Comparison of ENCODE assay signal across 23 cellular contexts in the genomic region with DNA sequence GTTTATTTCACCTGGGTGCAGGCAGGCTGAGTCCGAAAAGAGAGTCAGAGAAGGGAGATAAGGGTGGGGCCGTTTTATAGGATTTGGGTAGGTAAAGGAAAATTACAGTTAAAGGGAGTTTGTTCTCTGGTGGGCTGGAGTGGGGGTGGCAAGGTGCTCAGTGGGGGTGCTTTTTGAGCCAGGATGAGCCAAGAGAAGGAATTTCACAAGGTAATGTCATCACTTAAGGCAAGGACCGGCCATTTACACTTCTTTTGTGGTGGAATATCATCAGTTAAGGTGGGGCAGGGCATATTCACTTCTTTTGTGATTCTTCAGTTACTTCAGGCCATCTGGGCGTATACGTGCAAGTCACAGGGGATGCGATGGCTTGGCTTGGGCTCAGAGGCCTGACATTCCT. TPM values are rescaled to one million over a fixed set of nuclear protein-coding genes. Genes with fewer than 3 reads are reported as not detected.
"Had no signal": no experiment of that assay in that cellular context is flagged by ENCODE, and none has a peak within 500 bp of the region (broad histone marks: within the 10 kb centered on the region; RNA-seq: fewer than 3 reads in every experiment).

No MANE protein-coding gene starts in this region.

RNA-seq across cellular contexts. Expression of gene SCGB3A2, which starts 8.6 kb away (rescaled TPM):
- total RNA-seq: activated CD4-positive, alpha-beta memory T cell treated with anti-CD3 and anti-CD28 coated beads for 36 hours; activated CD4-positive, alpha-beta T cell treated with anti-CD3 and anti-CD28 coated beads for 36 hours; activated CD4-positive, alpha-beta T cell treated with anti-CD3 and anti-CD28 coated beads, Interleukin-2, amount 10 ng/mL, durations not matched to agents 24 days and 14 days; activated CD8-positive, alpha-beta memory T cell treated with anti-CD3 and anti-CD28 coated beads for 36 hours; activated CD8-positive, alpha-beta memory T cell treated with anti-CD3 and anti-CD28 coated beads, Interleukin-2, amount 10 ng/mL, durations not matched to agents 7 days and 5 days; activated CD8-positive, alpha-beta T cell treated with anti-CD3 and anti-CD28 coated beads, Interleukin-2, amount 10 ng/mL, durations not matched to agents 7 days and 5 days; activated naive CD4-positive, alpha-beta T cell treated with anti-CD3 and anti-CD28 coated beads for 36 hours; activated naive CD8-positive, alpha-beta T cell treated with anti-CD3 and anti-CD28 coated beads for 36 hours; activated T-helper 1 cell treated with anti-CD3 and anti-CD28 coated beads, Interleukin-12 subunit alpha, Interleukin-12 subunit beta, Interleukin-2, Interleukin-4 antibody, amounts not matched to agents 30 ng/mL and 10 ng/mL and 1 ng/mL, durations not matched to agents 14 hours and 24 hours and 36 hours; activated T-helper 2 cell treated with anti-CD3 and anti-CD28 coated beads, Interferon-gamma antibody, Interleukin-2, Interleukin-4, amounts not matched to agents 10 μg/mL and 5 μg/mL and 100 μg/mL, durations not matched to agents 14 hours and 24 hours and 36 hours; aorta; body of pancreas; chondrocyte; dermis blood vessel endothelial cell; endothelial cell of umbilical vein; esophagus squamous epithelium; fibroblast of lung; fibroblast of villous mesenchyme; gastroesophageal sphincter; glomerular endothelial cell; T-helper 17 cell had no signal
- polyA plus RNA-seq: endothelial cell of umbilical vein, fibroblast of lung had no signal

RNA-seq across cellular contexts. Expression of gene C5orf46, which starts 36.4 kb away (rescaled TPM):
- total RNA-seq: activated CD4-positive, alpha-beta memory T cell treated with anti-CD3 and anti-CD28 coated beads for 36 hours; activated CD4-positive, alpha-beta T cell treated with anti-CD3 and anti-CD28 coated beads for 36 hours; activated CD4-positive, alpha-beta T cell treated with anti-CD3 and anti-CD28 coated beads, Interleukin-2, amount 10 ng/mL, durations not matched to agents 24 days and 14 days; activated CD8-positive, alpha-beta memory T cell treated with anti-CD3 and anti-CD28 coated beads for 36 hours; activated CD8-positive, alpha-beta memory T cell treated with anti-CD3 and anti-CD28 coated beads, Interleukin-2, amount 10 ng/mL, durations not matched to agents 7 days and 5 days; activated CD8-positive, alpha-beta T cell treated with anti-CD3 and anti-CD28 coated beads, Interleukin-2, amount 10 ng/mL, durations not matched to agents 7 days and 5 days; activated naive CD4-positive, alpha-beta T cell treated with anti-CD3 and anti-CD28 coated beads for 36 hours; activated naive CD8-positive, alpha-beta T cell treated with anti-CD3 and anti-CD28 coated beads for 36 hours; activated T-helper 1 cell treated with anti-CD3 and anti-CD28 coated beads, Interleukin-12 subunit alpha, Interleukin-12 subunit beta, Interleukin-2, Interleukin-4 antibody, amounts not matched to agents 30 ng/mL and 10 ng/mL and 1 ng/mL, durations not matched to agents 14 hours and 24 hours and 36 hours; activated T-helper 2 cell treated with anti-CD3 and anti-CD28 coated beads, Interferon-gamma antibody, Interleukin-2, Interleukin-4, amounts not matched to agents 10 μg/mL and 5 μg/mL and 100 μg/mL, durations not matched to agents 14 hours and 24 hours and 36 hours; adrenal gland; body of pancreas; dermis blood vessel endothelial cell; endothelial cell of umbilical vein; esophagus squamous epithelium; fibroblast of lung; gastroesophageal sphincter; glomerular endothelial cell; T-helper 17 cell had no signal
- polyA plus RNA-seq: adrenal gland, esophagus, fibroblast of lung had no signal

RNA-seq across cellular contexts. Expression of gene SPINK1, which starts 38.4 kb away (rescaled TPM):
- total RNA-seq: activated CD4-positive, alpha-beta memory T cell treated with anti-CD3 and anti-CD28 coated beads for 36 hours; activated CD4-positive, alpha-beta T cell treated with anti-CD3 and anti-CD28 coated beads for 36 hours; activated CD4-positive, alpha-beta T cell treated with anti-CD3 and anti-CD28 coated beads, Interleukin-2, amount 10 ng/mL, durations not matched to agents 24 days and 14 days; activated CD8-positive, alpha-beta memory T cell treated with anti-CD3 and anti-CD28 coated beads for 36 hours; activated CD8-positive, alpha-beta memory T cell treated with anti-CD3 and anti-CD28 coated beads, Interleukin-2, amount 10 ng/mL, durations not matched to agents 7 days and 5 days; activated CD8-positive, alpha-beta T cell treated with anti-CD3 and anti-CD28 coated beads, Interleukin-2, amount 10 ng/mL, durations not matched to agents 7 days and 5 days; activated naive CD4-positive, alpha-beta T cell treated with anti-CD3 and anti-CD28 coated beads for 36 hours; activated naive CD8-positive, alpha-beta T cell treated with anti-CD3 and anti-CD28 coated beads for 36 hours; activated T-helper 1 cell treated with anti-CD3 and anti-CD28 coated beads, Interleukin-12 subunit alpha, Interleukin-12 subunit beta, Interleukin-2, Interleukin-4 antibody, amounts not matched to agents 30 ng/mL and 10 ng/mL and 1 ng/mL, durations not matched to agents 14 hours and 24 hours and 36 hours; activated T-helper 2 cell treated with anti-CD3 and anti-CD28 coated beads, Interferon-gamma antibody, Interleukin-2, Interleukin-4, amounts not matched to agents 10 μg/mL and 5 μg/mL and 100 μg/mL, durations not matched to agents 14 hours and 24 hours and 36 hours; chondrocyte; dermis blood vessel endothelial cell; endothelial cell of umbilical vein; esophagus squamous epithelium; fibroblast of lung; fibroblast of villous mesenchyme; gastroesophageal sphincter; glomerular endothelial cell; T-helper 17 cell had no signal
- polyA plus RNA-seq: endothelial cell of umbilical vein, fibroblast of lung had no signal
